In the genomic region with DNA sequence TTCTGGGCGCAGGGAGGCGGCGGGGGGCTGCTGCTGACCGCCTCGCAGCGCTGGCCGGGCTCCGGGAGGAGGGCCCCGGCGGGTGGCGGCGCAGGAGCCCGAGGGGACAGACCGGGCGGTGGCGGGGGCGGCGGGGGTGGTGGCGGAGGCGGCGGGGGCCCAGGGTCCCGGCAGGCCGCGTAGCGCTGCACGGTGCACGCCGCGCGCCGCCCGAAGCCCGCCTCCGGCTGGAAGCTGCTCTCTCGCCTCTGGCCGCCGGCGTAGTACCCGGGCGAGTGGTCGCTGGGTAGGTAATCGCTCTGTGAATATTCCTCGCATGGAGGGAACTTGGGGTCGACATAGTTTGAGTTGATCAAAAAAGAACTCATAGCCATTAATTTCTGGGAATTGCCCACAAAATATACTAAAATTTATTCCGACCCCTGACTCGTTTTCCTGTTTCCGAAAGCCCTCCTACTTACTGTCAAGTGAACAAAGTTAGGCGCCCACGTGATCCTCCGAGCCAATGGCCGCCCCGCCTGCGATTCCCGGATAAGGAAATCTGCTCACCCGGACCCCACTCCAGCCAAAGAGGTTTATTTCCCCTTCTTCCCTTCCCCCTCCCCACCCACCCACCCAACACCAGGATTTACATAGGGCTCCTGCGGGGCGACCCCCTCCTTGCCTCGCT, we compare ENCODE assay signal across 9 cellular contexts. TPM values are rescaled to one million over a fixed set of nuclear protein-coding genes. Genes with fewer than 3 reads are reported as not detected.
A peak's percentile ranks its signal among the peaks of the same experiment; 100 is the strongest.
DNase-seq lines count a peak whose midpoint lies in the region; TF ChIP-seq lines count a peak whose summit lies in the region.
"Had no signal": no experiment of that assay in that cellular context is flagged by ENCODE, and none has a peak within 500 bp of the region (broad histone marks: within the 10 kb centered on the region; RNA-seq: fewer than 3 reads in every experiment).

A gene (minus strand): TSS at position 405 of the 670 bp plus-strand sequence. CDS start 31 bp downstream, at position 374.

- H2BK20ac ChIP-seq in H9 (ENCODE audit: low read depth, low read length, poor library complexity, severe bottlenecking): no peak within 1 kb of the TSS

- H3K18ac ChIP-seq in H9 (ENCODE audit: insufficient read length, low read depth, low read length): no peak within 1 kb of the TSS
- H3K18ac ChIP-seq in neuronal stem cell (ENCODE audit: low read length): no peak within 1 kb of the TSS

- H3K23ac ChIP-seq in H9 (ENCODE audit: insufficient read length, low read depth, low read length) (no peak within 1 kb of the TSS), neuronal stem cell (ENCODE audit: low read depth, low read length, poor library complexity) (peak within 1 kb of the TSS; percentile 49)

- H2BK12ac ChIP-seq in H9 (ENCODE audit: insufficient read length, low read depth, low read length) (no peak within 1 kb of the TSS), neuronal stem cell (ENCODE audit: low read length) (no peak within 1 kb of the TSS)

- H3K27me3 Mint-ChIP-seq in H9 (ENCODE audit: low read depth): peaks cover 51% of the 10 kb centered on the region

- H2AK5ac ChIP-seq in H9 (ENCODE audit: insufficient read length, low read length) (no peak within 1 kb of the TSS), neuronal stem cell (ENCODE audit: low read depth, low read length) (no peak within 1 kb of the TSS)

- intact Hi-C loops in vagina (cut with DNase I): loop anchor here (2.0 kb wide), 1 partner anchor 35 kb away; no protein-coding TSS in a partner anchor

- no peak within 1 kb of the TSS for H3K4ac ChIP-seq in H9 (ENCODE audit: low read depth, low read length)
- no peak within 1 kb of the TSS for H3K4ac ChIP-seq in neuronal stem cell (ENCODE audit: low read length)

- H4K91ac ChIP-seq in H9 (ENCODE audit: insufficient read length, low read depth, low read length) (no peak within 1 kb of the TSS), neuronal stem cell (ENCODE audit: low read depth, low read length, poor library complexity) (no peak within 1 kb of the TSS)

- H3K9me3 Mint-ChIP-seq in H9: peaks cover 7 to 17% of the 10 kb centered on the region in 2 experiments; a peak in 4 of 5 replicates

- no peak for TF ChIP-seq CTCF in H9 (conservative IDR thresholded peaks at IDR 0.05)
- TF ChIP-seq CTCF in fibroblast of mammary gland (conservative IDR thresholded peaks at IDR 0.05; ENCODE audit: control insufficient read depth, insufficient read depth, low read depth, low read length): no peak
- TF ChIP-seq CTCF in vagina (IDR thresholded peaks at IDR 0.05): no peak

- H2BK120ac ChIP-seq in H9 (ENCODE audit: low read depth, low read length, poor library complexity, severe bottlenecking) (no peak within 1 kb of the TSS), neuronal stem cell (ENCODE audit: low read depth, low read length) (no peak within 1 kb of the TSS)

- H3K4me3 ChIP-seq in fibroblast of mammary gland (ENCODE audit: control insufficient read depth, low read depth, low read length) (peak within 1 kb of the TSS; percentile 71), neuronal stem cell (ENCODE audit: low read length in 2 of 2) (peak within 1 kb of the TSS; percentile 17 to 33), vagina (peak within 1 kb of the TSS; percentile 50 to 52)

- H3T11ph ChIP-seq in H9 (ENCODE audit: low read length): no peak within 1 kb of the TSS

- H3K27me3 ChIP-seq in H9 (ENCODE audit: insufficient read depth, low read length) (peaks cover 96% of the 10 kb centered on the region), neuronal stem cell (ENCODE audit: control insufficient read depth in 3 of 3, insufficient read depth in 3 of 3, low read depth in 1 of 3, low read length in 3 of 3) (peaks cover 77 to 98% (median 97%) of the 10 kb centered on the region in 3 experiments), vagina (no peaks in the 10 kb centered on the region)

- H3K79me2 ChIP-seq in H9 (ENCODE audit: insufficient read depth, low read length): no peaks in the 10 kb centered on the region

- H2BK15ac ChIP-seq in H9 (ENCODE audit: low read depth, low read length) (no peak within 1 kb of the TSS), neuronal stem cell (ENCODE audit: low read length) (no peak within 1 kb of the TSS)

- no peaks in the 10 kb centered on the region for H3K36me3 ChIP-seq in neuronal stem cell (replicated peaks in 1 of 2; ENCODE audit: control insufficient read depth in 2 of 2, insufficient read depth in 2 of 2, low read length in 2 of 2)
- no peaks in the 10 kb centered on the region for H3K36me3 ChIP-seq in vagina
- H3K36me3 ChIP-seq: neutrophil had no signal

- H2AFZ ChIP-seq in H9 (ENCODE audit: low read length) (no peak within 1 kb of the TSS), neuronal stem cell (ENCODE audit: low read length) (peak within 1 kb of the TSS; percentile 85)

- H3K79me1 ChIP-seq in H9 (ENCODE audit: insufficient read depth, low read depth, low read length, poor library complexity, severe bottlenecking) (no peaks in the 10 kb centered on the region), neuronal stem cell (ENCODE audit: low read depth, low read length) (peaks cover 1% of the 10 kb centered on the region)

- H3K56ac ChIP-seq in H9 (ENCODE audit: insufficient read length, low read depth, low read length): no peak within 1 kb of the TSS

- no peaks in the 10 kb centered on the region for H3K4me1 ChIP-seq in H9 (ENCODE audit: insufficient read depth, low read length)
- H3K4me1 ChIP-seq in neuronal stem cell (ENCODE audit: control insufficient read depth in 2 of 2, insufficient read depth in 1 of 2, low read depth in 1 of 2, low read length in 2 of 2): no peaks in the 10 kb centered on the region
- peaks cover 44% of the 10 kb centered on the region for H3K4me1 ChIP-seq in vagina

- H3K4me1 Mint-ChIP-seq in H9: peaks cover 2 to 33% of the 10 kb centered on the region in 2 experiments

- H3K36me3 Mint-ChIP-seq in H9 (ENCODE audit: insufficient read depth in 1 of 3, low read depth in 3 of 3): no peaks in the 10 kb centered on the region; a peak in 2 of 7 replicates

- H4K8ac ChIP-seq in H9 (replicated peaks; ENCODE audit: insufficient read length, low read depth, low read length) (no peak within 1 kb of the TSS), neuronal stem cell (ENCODE audit: low read depth, low read length) (no peak within 1 kb of the TSS)

- H3K14ac ChIP-seq in H9 (ENCODE audit: insufficient read depth, low read length) (no peak within 1 kb of the TSS), neuronal stem cell (ENCODE audit: low read length) (peak within 1 kb of the TSS; percentile 32)

- no peaks in the 10 kb centered on the region for H4K20me1 ChIP-seq in H9 (ENCODE audit: control insufficient read depth, insufficient read depth, insufficient read length)

- H3K23me2 ChIP-seq in H9 (ENCODE audit: insufficient read length, low read depth, low read length, poor library complexity, severe bottlenecking): no peaks in the 10 kb centered on the region

- no peak within 1 kb of the TSS for H4K5ac ChIP-seq in H9 (ENCODE audit: insufficient read length, low read depth, low read length)

- H3K9ac ChIP-seq in H9 (ENCODE audit: extremely low read depth, insufficient read length, low read length): no peak within 1 kb of the TSS
- H3K9ac ChIP-seq in neuronal stem cell (ENCODE audit: low read depth, low read length, poor library complexity): peak within 1 kb of the TSS; percentile 40

- H3K4me2 ChIP-seq in H9 (ENCODE audit: insufficient read depth, insufficient read length, low read length) (no peak within 1 kb of the TSS), neuronal stem cell (ENCODE audit: insufficient read depth, low read length, poor library complexity, severe bottlenecking) (peak within 1 kb of the TSS; percentile 4)

- H3K4me3 Mint-ChIP-seq in H9: peak within 1 kb of the TSS; percentile 38 to 70

- H3K27ac Mint-ChIP-seq in H9: no peak within 1 kb of the TSS

- no CpG with 5 or more reads among the region's 58 CpGs for WGBS in H9 (ENCODE audit: extremely low coverage, insufficient read length, low lambda C conversion rate)
- WGBS in neuronal stem cell (ENCODE audit: extremely low coverage in 2 of 2, insufficient read length in 2 of 2, insufficient replicate concordance in 1 of 2), 2 donors: no CpG with 5 or more reads among the region's 58 CpGs

- no peak within 1 kb of the TSS for H3K27ac ChIP-seq in H9 (ENCODE audit: insufficient read length, low read depth, low read length)
- no peak within 1 kb of the TSS for H3K27ac ChIP-seq in neuronal stem cell (replicated peaks; ENCODE audit: low read length)
- peak within 1 kb of the TSS; percentile 75 for H3K27ac ChIP-seq in vagina
- H3K27ac ChIP-seq: neutrophil had no signal

- peak; percentile 71 for DNase-seq in COLO668 (lab: John Stamatoyannopoulos, UW; ENCODE audit: unreplicated experiment)
- DNase-seq in H9: peak; percentile 90
- peak; percentile 92 for DNase-seq in NCI-H774 (lab: John Stamatoyannopoulos, UW)
- peak; percentile 55 for DNase-seq in activated T-cell treated with anti-CD3 and anti-CD28 coated beads for 4 hours
- peak; percentile 77 for DNase-seq in fibroblast of mammary gland (ENCODE audit: low read depth)
- no peak for DNase-seq in neuronal stem cell (ENCODE audit: low spot score)
- DNase-seq in vagina (ENCODE audit: extremely low spot score in 2 of 2): no peak
- no peak for DNase-seq in NCI-H187 (lab: John Stamatoyannopoulos, UW)

- H3K9me3 ChIP-seq in H9 (ENCODE audit: control insufficient read depth, low read depth, low read length): no peaks in the 10 kb centered on the region
- H3K9me3 ChIP-seq in neuronal stem cell (replicated peaks in 1 of 2; ENCODE audit: control insufficient read depth in 2 of 2, insufficient read depth in 1 of 2, low read depth in 1 of 2, low read length in 2 of 2): peaks cover 0 to 4% of the 10 kb centered on the region in 2 donors
- H3K9me3 ChIP-seq in vagina: no peaks in the 10 kb centered on the region
- H3K9me3 ChIP-seq: neutrophil had no signal

- H2BK5ac ChIP-seq in H9 (ENCODE audit: insufficient read length, low read length) (no peak within 1 kb of the TSS), neuronal stem cell (ENCODE audit: low read length) (no peak within 1 kb of the TSS)

- TF ChIP-seq POLR2A in vagina (IDR thresholded peaks at IDR 0.05): no peak

RNA-seq across cellular contexts. Expression of the gene that starts here (rescaled TPM):
- total RNA-seq in H9 (2021) (not detected in 2 replicates), vagina (1.5 TPM)
- polyA plus RNA-seq in neuronal stem cell (2013, experiment 1 of 2): not detected
- polyA plus RNA-seq in neuronal stem cell (2013, experiment 2 of 2): not detected

Comparison
In these comparisons a context has a peak if more than half of its experiments do, and no peak if none do; other contexts are left out.
1. Peak in DNase-seq in H9; RNA of the gene not detected or under 1 TPM.
2. DNase-seq: peak in COLO668 (single experiment), NCI-H774 (single experiment), activated T-cell treated with anti-CD3 and anti-CD28 coated beads for 4 hours (single experiment) and fibroblast of mammary gland (single experiment); none in neuronal stem cell (single experiment), vagina (0 of 2) and NCI-H187 (0 of 2).
3. Peak in every context shown above with its lines, with median percentiles within 50 percentile points of each other: H3K4me3 ChIP-seq.